In the genomic region with DNA sequence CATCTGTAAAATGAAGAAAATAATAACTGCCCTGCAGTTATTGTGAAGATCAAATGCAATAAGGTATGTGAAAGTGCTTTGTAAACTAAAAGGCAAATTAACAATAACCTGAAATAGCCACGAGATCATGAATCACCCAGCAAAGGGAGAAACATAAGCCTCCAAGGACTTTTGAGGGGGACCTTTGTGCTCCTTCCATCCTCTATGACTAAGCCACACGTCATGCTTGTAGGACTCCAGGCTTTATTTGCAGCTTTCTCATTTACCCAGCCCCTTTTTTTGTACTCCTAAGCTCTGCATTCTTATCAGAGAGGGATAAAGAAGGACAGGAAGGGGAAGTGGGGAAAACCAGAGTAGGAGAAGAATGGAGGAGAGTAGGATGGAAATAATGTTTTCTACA, we compare ENCODE assay signal across 1 cellular context.
TF ChIP-seq lines count a peak whose summit lies in the region.

No MANE protein-coding gene starts in this region.

TF ChIP-seq in WTC11, 78 proteins besides CTCF, POLR2A, EP300 and RAD21 (continued from another document):
- TF ChIP-seq, protein P1, sequence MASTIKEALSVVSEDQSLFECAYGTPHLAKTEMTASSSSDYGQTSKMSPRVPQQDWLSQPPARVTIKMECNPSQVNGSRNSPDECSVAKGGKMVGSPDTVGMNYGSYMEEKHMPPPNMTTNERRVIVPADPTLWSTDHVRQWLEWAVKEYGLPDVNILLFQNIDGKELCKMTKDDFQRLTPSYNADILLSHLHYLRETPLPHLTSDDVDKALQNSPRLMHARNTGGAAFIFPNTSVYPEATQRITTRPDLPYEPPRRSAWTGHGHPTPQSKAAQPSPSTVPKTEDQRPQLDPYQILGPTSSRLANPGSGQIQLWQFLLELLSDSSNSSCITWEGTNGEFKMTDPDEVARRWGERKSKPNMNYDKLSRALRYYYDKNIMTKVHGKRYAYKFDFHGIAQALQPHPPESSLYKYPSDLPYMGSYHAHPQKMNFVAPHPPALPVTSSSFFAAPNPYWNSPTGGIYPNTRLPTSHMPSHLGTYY (CRISPR knock-in tag; IDR thresholded peaks at IDR 0.05): no peak
- TF ChIP-seq, protein P2, sequence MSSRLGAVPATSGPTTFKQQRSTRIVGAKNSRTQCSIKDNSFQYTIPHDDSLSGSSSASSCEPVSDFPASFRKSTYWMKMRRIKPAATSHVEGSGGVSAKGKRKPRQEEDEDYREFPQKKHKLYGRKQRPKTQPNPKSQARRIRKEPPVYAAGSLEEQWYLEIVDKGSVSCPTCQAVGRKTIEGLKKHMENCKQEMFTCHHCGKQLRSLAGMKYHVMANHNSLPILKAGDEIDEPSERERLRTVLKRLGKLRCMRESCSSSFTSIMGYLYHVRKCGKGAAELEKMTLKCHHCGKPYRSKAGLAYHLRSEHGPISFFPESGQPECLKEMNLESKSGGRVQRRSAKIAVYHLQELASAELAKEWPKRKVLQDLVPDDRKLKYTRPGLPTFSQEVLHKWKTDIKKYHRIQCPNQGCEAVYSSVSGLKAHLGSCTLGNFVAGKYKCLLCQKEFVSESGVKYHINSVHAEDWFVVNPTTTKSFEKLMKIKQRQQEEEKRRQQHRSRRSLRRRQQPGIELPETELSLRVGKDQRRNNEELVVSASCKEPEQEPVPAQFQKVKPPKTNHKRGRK (CRISPR knock-in tag; IDR thresholded peaks at IDR 0.05; ENCODE audit: borderline replicate concordance): no peak
- TF ChIP-seq, protein P3, sequence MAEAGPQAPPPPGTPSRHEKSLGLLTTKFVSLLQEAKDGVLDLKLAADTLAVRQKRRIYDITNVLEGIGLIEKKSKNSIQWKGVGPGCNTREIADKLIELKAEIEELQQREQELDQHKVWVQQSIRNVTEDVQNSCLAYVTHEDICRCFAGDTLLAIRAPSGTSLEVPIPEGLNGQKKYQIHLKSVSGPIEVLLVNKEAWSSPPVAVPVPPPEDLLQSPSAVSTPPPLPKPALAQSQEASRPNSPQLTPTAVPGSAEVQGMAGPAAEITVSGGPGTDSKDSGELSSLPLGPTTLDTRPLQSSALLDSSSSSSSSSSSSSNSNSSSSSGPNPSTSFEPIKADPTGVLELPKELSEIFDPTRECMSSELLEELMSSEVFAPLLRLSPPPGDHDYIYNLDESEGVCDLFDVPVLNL (CRISPR knock-in tag; IDR thresholded peaks at IDR 0.05; ENCODE audit: borderline replicate concordance, low read depth): no peak
- TF ChIP-seq, protein P4, sequence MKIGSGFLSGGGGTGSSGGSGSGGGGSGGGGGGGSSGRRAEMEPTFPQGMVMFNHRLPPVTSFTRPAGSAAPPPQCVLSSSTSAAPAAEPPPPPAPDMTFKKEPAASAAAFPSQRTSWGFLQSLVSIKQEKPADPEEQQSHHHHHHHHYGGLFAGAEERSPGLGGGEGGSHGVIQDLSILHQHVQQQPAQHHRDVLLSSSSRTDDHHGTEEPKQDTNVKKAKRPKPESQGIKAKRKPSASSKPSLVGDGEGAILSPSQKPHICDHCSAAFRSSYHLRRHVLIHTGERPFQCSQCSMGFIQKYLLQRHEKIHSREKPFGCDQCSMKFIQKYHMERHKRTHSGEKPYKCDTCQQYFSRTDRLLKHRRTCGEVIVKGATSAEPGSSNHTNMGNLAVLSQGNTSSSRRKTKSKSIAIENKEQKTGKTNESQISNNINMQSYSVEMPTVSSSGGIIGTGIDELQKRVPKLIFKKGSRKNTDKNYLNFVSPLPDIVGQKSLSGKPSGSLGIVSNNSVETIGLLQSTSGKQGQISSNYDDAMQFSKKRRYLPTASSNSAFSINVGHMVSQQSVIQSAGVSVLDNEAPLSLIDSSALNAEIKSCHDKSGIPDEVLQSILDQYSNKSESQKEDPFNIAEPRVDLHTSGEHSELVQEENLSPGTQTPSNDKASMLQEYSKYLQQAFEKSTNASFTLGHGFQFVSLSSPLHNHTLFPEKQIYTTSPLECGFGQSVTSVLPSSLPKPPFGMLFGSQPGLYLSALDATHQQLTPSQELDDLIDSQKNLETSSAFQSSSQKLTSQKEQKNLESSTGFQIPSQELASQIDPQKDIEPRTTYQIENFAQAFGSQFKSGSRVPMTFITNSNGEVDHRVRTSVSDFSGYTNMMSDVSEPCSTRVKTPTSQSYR (CRISPR knock-in tag; IDR thresholded peaks at IDR 0.05): no peak
- TF ChIP-seq CBFB (CRISPR knock-in tag; IDR thresholded peaks at IDR 0.05; ENCODE audit: low read depth) (no peak), IRF2 (CRISPR knock-in tag; IDR thresholded peaks at IDR 0.05; ENCODE audit: borderline replicate concordance, low read depth) (no peak), TEAD4 (CRISPR knock-in tag; IDR thresholded peaks at IDR 0.05) (no peak)
- TF ChIP-seq, protein P5, sequence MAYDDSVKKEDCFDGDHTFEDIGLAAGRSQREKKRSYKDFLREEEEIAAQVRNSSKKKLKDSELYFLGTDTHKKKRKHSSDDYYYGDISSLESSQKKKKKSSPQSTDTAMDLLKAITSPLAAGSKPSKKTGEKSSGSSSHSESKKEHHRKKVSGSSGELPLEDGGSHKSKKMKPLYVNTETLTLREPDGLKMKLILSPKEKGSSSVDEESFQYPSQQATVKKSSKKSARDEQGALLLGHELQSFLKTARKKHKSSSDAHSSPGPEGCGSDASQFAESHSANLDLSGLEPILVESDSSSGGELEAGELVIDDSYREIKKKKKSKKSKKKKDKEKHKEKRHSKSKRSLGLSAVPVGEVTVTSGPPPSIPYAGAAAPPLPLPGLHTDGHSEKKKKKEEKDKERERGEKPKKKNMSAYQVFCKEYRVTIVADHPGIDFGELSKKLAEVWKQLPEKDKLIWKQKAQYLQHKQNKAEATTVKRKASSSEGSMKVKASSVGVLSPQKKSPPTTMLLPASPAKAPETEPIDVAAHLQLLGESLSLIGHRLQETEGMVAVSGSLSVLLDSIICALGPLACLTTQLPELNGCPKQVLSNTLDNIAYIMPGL (CRISPR knock-in tag; IDR thresholded peaks at IDR 0.05): no peak
